Comparison of ENCODE assay signal across 16 cellular contexts in genomic region chr13:109160357-109160756, GRCh38.
DNase-seq lines count a peak whose midpoint lies in the region; ATAC-seq, FAIRE-seq and TF ChIP-seq lines count a peak whose summit lies in the region.
"Had no signal": no experiment of that assay in that cellular context is flagged by ENCODE, and none has a peak within 500 bp of the region (broad histone marks: within the 10 kb centered on the region; RNA-seq: fewer than 3 reads in every experiment).

No MANE protein-coding gene starts in this region.

- no peak for TF ChIP-seq EP300 in HepG2 (IDR thresholded peaks at IDR 0.05; ENCODE audit: low read depth in 2 of 2, low read length in 2 of 2)
- no peak for TF ChIP-seq EP300 in HepG2 (CRISPR knock-in tag; IDR thresholded peaks at IDR 0.05; ENCODE audit: borderline replicate concordance)

- H4K20me1 ChIP-seq in HepG2 (ENCODE audit: insufficient read depth, low read length): no peaks in the 10 kb centered on the region

- WGBS in HepG2 (ENCODE audit: low lambda C conversion rate): 9% methylated on average over 4 of the region's 4 CpGs

- H3K36me3 ChIP-seq in RWPE2 (ENCODE audit: low read depth) (no peaks in the 10 kb centered on the region), HepG2 (replicated peaks in 1 of 2; ENCODE audit: control insufficient read depth in 1 of 2, insufficient read depth in 2 of 2, low read length in 2 of 2) (no peaks in the 10 kb centered on the region)
- no peaks in the 10 kb centered on the region for H3K36me3 ChIP-seq in CD8-positive, alpha-beta T cell (ENCODE audit: insufficient read depth, low read length)

- FAIRE-seq in HepG2 (lab: Jason Lieb, UNC): no peak

- no peaks in the 10 kb centered on the region for H3K36me3 Mint-ChIP-seq in CD8-positive, alpha-beta T cell
- H3K36me3 Mint-ChIP-seq: naive thymus-derived CD8-positive, alpha-beta T cell had no signal

- H3K27me3 Mint-ChIP-seq in CD8-positive, alpha-beta T cell (ENCODE audit: low read depth): peaks cover 6% of the 10 kb centered on the region

- H3K27ac ChIP-seq in RWPE2 (ENCODE audit: poor library complexity, severe bottlenecking): peak overlapping the region; percentile 100
- H3K27ac ChIP-seq in CD8-positive, alpha-beta T cell (ENCODE audit: low read depth, low read length): no peak overlapping the region
- no peak overlapping the region for H3K27ac ChIP-seq in HepG2 (ENCODE audit: extremely low read length, insufficient read depth, low read length)
- H3K27ac ChIP-seq: HL-60 had no signal

- no peaks in the 10 kb centered on the region for H3K27me3 ChIP-seq in RWPE2 (ENCODE audit: insufficient read depth, poor library complexity, severe bottlenecking)
- H3K27me3 ChIP-seq in CD8-positive, alpha-beta T cell (ENCODE audit: insufficient read depth, low read length): no peaks in the 10 kb centered on the region
- H3K27me3 ChIP-seq in HepG2 (ENCODE audit: control insufficient read depth in 1 of 2, insufficient read depth in 2 of 2, low read length in 2 of 2): no peaks in the 10 kb centered on the region; a peak in 2 of 5 replicates

- in situ Hi-C loops in HepG2 (cut with HindIII; ENCODE audit: extremely low pct_ligation_motif_present, low pct_unique_long_range_greater_than_20kb): no loop called here

- no peaks in the 10 kb centered on the region for H3K79me2 ChIP-seq in HepG2 (ENCODE audit: insufficient read depth, low read length)

- POLR2A ChIA-PET in CD8-positive, alpha-beta T cell (lab: Charles Lee): no interaction called here
- POLR2A ChIA-PET in HepG2 (lab: Yijun Ruan, JAX): no interaction called here

- TF ChIP-seq CTCF in RWPE2 (IDR thresholded peaks at IDR 0.05; ENCODE audit: poor library complexity, severe bottlenecking): no peak
- TF ChIP-seq CTCF in CD8-positive, alpha-beta T cell (IDR thresholded peaks at IDR 0.05): no peak
- no peak for TF ChIP-seq CTCF in HepG2 (CRISPR knock-in tag; IDR thresholded peaks at IDR 0.05)

- H3K4me2 ChIP-seq in HepG2 (ENCODE audit: low read depth, low read length): no peak overlapping the region
- H3K4me2 ChIP-seq: SK-N-SH had no signal

- CTCF ChIA-PET in CD8-positive, alpha-beta T cell (lab: Charles Lee): no interaction called here
- CTCF ChIA-PET in HepG2 (lab: Yijun Ruan, JAX; ENCODE audit: low intra/inter-chr PET ratio, low total read pairs): no interaction called here

- H3K4me1 ChIP-seq in RWPE2 (ENCODE audit: insufficient read depth, poor library complexity, severe bottlenecking) (peaks cover 57% of the 10 kb centered on the region), HepG2 (ENCODE audit: insufficient read depth, low read length) (no peaks in the 10 kb centered on the region)
- no peaks in the 10 kb centered on the region for H3K4me1 ChIP-seq in CD8-positive, alpha-beta T cell (ENCODE audit: insufficient read depth, low read length)

- ATAC-seq in GM18868 (IDR thresholded peaks at IDR 0.05; ENCODE audit: unreplicated experiment): peak; percentile 21
- ATAC-seq in GM21576 (IDR thresholded peaks at IDR 0.05; ENCODE audit: unreplicated experiment): peak; percentile 36
- ATAC-seq in HG03108 (IDR thresholded peaks at IDR 0.05; ENCODE audit: unreplicated experiment): peak; percentile 43
- no peak for ATAC-seq in RWPE2 (ENCODE audit: low read depth)
- ATAC-seq in CD8-positive, alpha-beta T cell: no peak
- ATAC-seq in HepG2: no peak
- ATAC-seq: naive thymus-derived CD8-positive, alpha-beta T cell had no signal

- TF ChIP-seq POLR2A in HepG2 (IDR thresholded peaks at IDR 0.05; ENCODE audit: insufficient read depth in 1 of 2, low read depth in 2 of 2, low read length in 2 of 2): no peak

- TF ChIP-seq RAD21 in HepG2 (CRISPR knock-in tag; IDR thresholded peaks at IDR 0.05): no peak

- no peak overlapping the region for H3K9ac ChIP-seq in HepG2 (ENCODE audit: insufficient read depth, low read depth, low read length)
- H3K9ac ChIP-seq: SK-N-SH had no signal

- no peaks in the 10 kb centered on the region for H3K4me1 Mint-ChIP-seq in CD8-positive, alpha-beta T cell (ENCODE audit: low read depth)

- no peak overlapping the region for H3K27ac Mint-ChIP-seq in CD8-positive, alpha-beta T cell
- H3K27ac Mint-ChIP-seq: naive thymus-derived CD8-positive, alpha-beta T cell had no signal

- intact Hi-C loops in CD8-positive, alpha-beta T cell (cut with DNase I, micrococcal nuclease): no loop called here
- intact Hi-C loops in HepG2 (cut with micrococcal nuclease; ENCODE audit: unreplicated experiment): no loop called here

- H3K4me3 Mint-ChIP-seq in CD8-positive, alpha-beta T cell: no peak overlapping the region
- H3K4me3 Mint-ChIP-seq: naive thymus-derived CD8-positive, alpha-beta T cell had no signal

- no peak overlapping the region for H2AFZ ChIP-seq in HepG2 (ENCODE audit: low read length)

- H3K9me3 Mint-ChIP-seq in CD8-positive, alpha-beta T cell: no peaks in the 10 kb centered on the region

- H3K9me3 ChIP-seq in RWPE2 (ENCODE audit: severe bottlenecking) (no peaks in the 10 kb centered on the region), HepG2 (ENCODE audit: low read length) (no peaks in the 10 kb centered on the region)
- H3K9me3 ChIP-seq in CD8-positive, alpha-beta T cell (ENCODE audit: low read length): no peaks in the 10 kb centered on the region
- H3K9me3 ChIP-seq: SK-N-SH had no signal

- H3K4me3 ChIP-seq in RWPE2 (ENCODE audit: severe bottlenecking): no peak overlapping the region
- H3K4me3 ChIP-seq in CD8-positive, alpha-beta T cell (ENCODE audit: low read depth, low read length): no peak overlapping the region
- H3K4me3 ChIP-seq in HepG2 (replicated peaks in 1 of 3; ENCODE audit: insufficient read depth in 1 of 3, low read depth in 2 of 3, low read length in 3 of 3): no peak overlapping the region

- BruUV-seq in HepG2 (replicated peaks; lab: Mats Ljungman, UMichigan): no TSS peak

- DNase-seq in RWPE2 (ENCODE audit: low spot score) (no peak), COR-L47 (lab: John Stamatoyannopoulos, UW) (no peak), HepG2 (ENCODE audit: low spot score) (no peak)
- DNase-seq in central memory CD4-positive, alpha-beta T cell: no peak
- DNase-seq in CD8-positive, alpha-beta T cell: no peak
- DNase-seq: activated CD4-positive, alpha-beta T cell treated with anti-CD3 and anti-CD28 coated beads, Interleukin-2, amount 50 U/mL, for 1 hour; activated naive CD4-positive, alpha-beta T cell treated with anti-CD3 and anti-CD28 coated beads, Interleukin-2, amount 50 U/mL, for 16 hours; kidney glomerular epithelial cell; MM.1S; naive thymus-derived CD8-positive, alpha-beta T cell; NCI-H524 had no signal

TF ChIP-seq in HepG2, 621 proteins besides CTCF, POLR2A, EP300 and RAD21 (continues in another document):
- no peak for TF ChIP-seq MEF2D (CRISPR knock-in tag; IDR thresholded peaks at IDR 0.05)
- TF ChIP-seq ZMAT3 (CRISPR knock-in tag; conservative IDR thresholded peaks at IDR 0.05): no peak
- no peak for TF ChIP-seq KLF16 (CRISPR knock-in tag; IDR thresholded peaks at IDR 0.05)
- no peak for TF ChIP-seq MAF1 (CRISPR knock-in tag; IDR thresholded peaks at IDR 0.05; ENCODE audit: borderline replicate concordance)
- no peak for TF ChIP-seq ELF3 (CRISPR knock-in tag; IDR thresholded peaks at IDR 0.05)
- no peak for TF ChIP-seq REST (IDR thresholded peaks at IDR 0.05; ENCODE audit: borderline replicate concordance in 1 of 2, low read depth in 1 of 2, low read length in 2 of 2)
- TF ChIP-seq ZC3H13 (CRISPR knock-in tag; IDR thresholded peaks at IDR 0.05): no peak
- TF ChIP-seq ZNF839 (CRISPR knock-in tag; IDR thresholded peaks at IDR 0.05; ENCODE audit: borderline replicate concordance): no peak
- no peak for TF ChIP-seq CHD4 (IDR thresholded peaks at IDR 0.05; ENCODE audit: borderline replicate concordance, low read length)

Comparison
In these comparisons a context has a peak if more than half of its experiments do, and no peak if none do; other contexts are left out.
1. ATAC-seq: peak in GM18868 (single experiment), GM21576 (single experiment) and HG03108 (single experiment); none in RWPE2 (single experiment), CD8-positive, alpha-beta T cell (single experiment) and HepG2 (single experiment).